ENCODE assay signal across 27 cellular contexts in the genomic region with DNA sequence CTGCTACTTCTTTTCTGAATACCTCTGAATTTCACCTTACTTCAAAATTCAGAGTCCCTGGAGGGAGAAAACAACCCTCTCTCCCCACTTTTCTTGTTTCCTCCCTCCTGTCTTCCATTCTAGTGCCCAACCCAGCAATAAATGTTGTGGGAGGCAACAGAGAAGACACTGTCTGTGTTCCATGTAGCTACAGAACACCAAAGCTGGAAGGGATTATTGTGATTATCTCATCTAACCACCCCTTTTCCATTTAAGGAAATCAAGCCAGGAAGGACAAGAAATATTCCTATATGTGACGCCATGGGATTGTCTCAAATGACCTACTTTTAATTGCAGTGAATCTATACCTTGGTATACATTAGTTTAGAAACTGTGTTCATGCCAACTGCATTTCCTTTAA.
A peak's percentile ranks its signal among the peaks of the same experiment; 100 is the strongest.
DNase-seq lines count a peak whose midpoint lies in the region; ATAC-seq and TF ChIP-seq lines count a peak whose summit lies in the region.
"Had no signal": no experiment of that assay in that cellular context is flagged by ENCODE, and none has a peak within 500 bp of the region (broad histone marks: within the 10 kb centered on the region; RNA-seq: fewer than 3 reads in every experiment).

No MANE protein-coding gene starts in this region.

- peaks cover 4% of the 10 kb centered on the region for H3K36me3 Mint-ChIP-seq in osteocyte (ENCODE audit: unreplicated experiment)
- H3K36me3 Mint-ChIP-seq: CD8-positive, alpha-beta T cell; natural killer cell treated with Interleukin-12 subunit alpha and Interleukin-12 subunit beta and Interleukin-15 and Interleukin-18, amount 100 ng/mL, for 72 hours had no signal

- peak overlapping the region; percentile 100 for H3K27ac ChIP-seq in SK-N-MC
- H3K27ac ChIP-seq: adrenal gland, left lung, ovary, thoracic aorta had no signal

- peak overlapping the region; percentile 91 for H3K9ac ChIP-seq in SK-N-MC (ENCODE audit: insufficient read length)

- DNase-seq in Daoy (ENCODE audit: low read depth) (peak; percentile 76), SK-N-MC (ENCODE audit: low read depth, low spot score) (no peak), fibroblast of mammary gland (ENCODE audit: low read depth) (peak; percentile 51), osteocyte (ENCODE audit: extremely low spot score, unreplicated experiment) (no peak), left cardiac atrium (no peak), NCI-H1092 (lab: John Stamatoyannopoulos, UW) (no peak)
- DNase-seq: activated CD4-positive, alpha-beta T cell treated with anti-CD3 and anti-CD28 coated beads for 36 hours; activated CD8-positive, alpha-beta memory T cell treated with anti-CD3 and anti-CD28 coated beads for 24 hours; activated T-cell treated with anti-CD3 and anti-CD28 coated beads, Interleukin-2, amount 50 U/mL, for 1 hour; adrenal gland; CD8-positive, alpha-beta T cell; DMS153; GDM1; heart right ventricle; left lung; NCI-H1694 treated with DMSO at 0.1 percent for 48 hours; NCI-H69; ovary; stimulated activated CD4-positive, alpha-beta T cell treated with anti-CD3 and anti-CD28 coated beads, Interleukin-15, amount 100 ng/mL, for 24 hours; stimulated activated naive CD8-positive, alpha-beta T cell treated with anti-CD3 and anti-CD28 coated beads, Interleukin-15, Interleukin-2, amounts not matched to agents 100 U/mL and 50 U/mL, for 24 hours; T-helper 17 cell had no signal

- no peak overlapping the region for H3K4me3 Mint-ChIP-seq in osteocyte (ENCODE audit: unreplicated experiment)
- H3K4me3 Mint-ChIP-seq: activated CD4-positive, alpha-beta T cell treated with anti-CD3 and anti-CD28 coated beads for 36 hours; CD8-positive, alpha-beta T cell; dendritic cell treated with granulocyte-macrophage colony-stimulating factor and Interleukin-4, amounts not matched to agents 40 ng/mL and 50 ng/mL, for 4 days; GM23338; natural killer cell treated with Interleukin-12 subunit alpha and Interleukin-12 subunit beta and Interleukin-15 and Interleukin-18, amount 100 ng/mL, for 72 hours; T-helper 17 cell had no signal

- H3K4me3 ChIP-seq in SK-N-MC (peak overlapping the region; percentile 57), fibroblast of mammary gland (ENCODE audit: control insufficient read depth, low read depth, low read length) (no peak overlapping the region)
- H3K4me3 ChIP-seq: adrenal gland, GM23338, heart right ventricle, left lung, ovary, thoracic aorta had no signal

- H3K9me3 Mint-ChIP-seq in osteocyte (ENCODE audit: unreplicated experiment) = peaks cover 4% of the 10 kb centered on the region
- H3K9me3 Mint-ChIP-seq: CD8-positive, alpha-beta T cell; dendritic cell treated with granulocyte-macrophage colony-stimulating factor and Interleukin-4, amounts not matched to agents 40 ng/mL and 50 ng/mL, for 4 days; GM23338; natural killer cell treated with Interleukin-12 subunit alpha and Interleukin-12 subunit beta and Interleukin-15 and Interleukin-18, amount 100 ng/mL, for 72 hours had no signal

- peak overlapping the region; percentile 92 for H3K27ac Mint-ChIP-seq in osteocyte (ENCODE audit: unreplicated experiment)
- H3K27ac Mint-ChIP-seq: activated CD4-positive, alpha-beta T cell treated with anti-CD3 and anti-CD28 coated beads for 36 hours; CD8-positive, alpha-beta T cell; dendritic cell treated with granulocyte-macrophage colony-stimulating factor and Interleukin-4, amounts not matched to agents 40 ng/mL and 50 ng/mL, for 4 days; GM23338; natural killer cell treated with Interleukin-12 subunit alpha and Interleukin-12 subunit beta and Interleukin-15 and Interleukin-18, amount 100 ng/mL, for 72 hours; T-helper 17 cell had no signal

- H3K9me3 ChIP-seq in SK-N-MC (ENCODE audit: low read depth, low read length) = peaks cover 4% of the 10 kb centered on the region; the same call in 1 of the 2 replicates
- H3K9me3 ChIP-seq: adrenal gland, left lung, ovary, thoracic aorta had no signal

- no peak for ATAC-seq in HG02981 (IDR thresholded peaks at IDR 0.05; ENCODE audit: unreplicated experiment)
- ATAC-seq in GM18511 (IDR thresholded peaks at IDR 0.05; ENCODE audit: unreplicated experiment) = no peak
- ATAC-seq in left cardiac atrium = no peak
- ATAC-seq: activated CD4-positive, alpha-beta T cell treated with anti-CD3 and anti-CD28 coated beads for 36 hours; CD8-positive, alpha-beta T cell; left lung; natural killer cell treated with Interleukin-12 subunit alpha and Interleukin-12 subunit beta and Interleukin-15 and Interleukin-18, amount 100 ng/mL, for 72 hours; stimulated activated naive CD8-positive, alpha-beta T cell treated with anti-CD3 and anti-CD28 coated beads, Interleukin-15, Interleukin-2, amounts not matched to agents 100 U/mL and 50 U/mL, for 24 hours; T-helper 17 cell had no signal

- H3K4me1 Mint-ChIP-seq in osteocyte (ENCODE audit: unreplicated experiment) = peaks cover 76% of the 10 kb centered on the region
- H3K4me1 Mint-ChIP-seq: activated CD4-positive, alpha-beta T cell treated with anti-CD3 and anti-CD28 coated beads for 36 hours; T-helper 17 cell had no signal

- intact Hi-C loops in left cardiac atrium (cut with DNase I) = loop anchor here (5.0 to 10.0 kb wide), 5 partner anchors 100 to 1068 kb away; no protein-coding TSS in a partner anchor

- TF ChIP-seq CTCF in fibroblast of mammary gland (conservative IDR thresholded peaks at IDR 0.05; ENCODE audit: control insufficient read depth, insufficient read depth, low read depth, low read length) = no peak
- TF ChIP-seq CTCF in osteocyte (IDR thresholded peaks at IDR 0.05) = no peak

- no peaks in the 10 kb centered on the region for H3K27me3 Mint-ChIP-seq in osteocyte (ENCODE audit: unreplicated experiment)

- peaks cover 13% of the 10 kb centered on the region for H3K36me3 ChIP-seq in SK-N-MC (ENCODE audit: insufficient read depth, low read length)
- H3K36me3 ChIP-seq: adrenal gland, heart right ventricle, left lung, ovary, thoracic aorta had no signal

Comparison
In these comparisons a context has a peak if more than half of its experiments do, and no peak if none do; other contexts are left out.
1. DNase-seq: peak in Daoy (single experiment) and fibroblast of mammary gland (single experiment); none in SK-N-MC (single experiment), osteocyte (single experiment), left cardiac atrium (single experiment) and NCI-H1092 (single experiment).